In genomic region chr10:84224411-84225028, GRCh38 we compare ENCODE assay signal across 22 cellular contexts. TPM values are rescaled to one million over a fixed set of nuclear protein-coding genes. Genes with fewer than 3 reads are reported as not detected.
A peak's percentile ranks its signal among the peaks of the same experiment; 100 is the strongest.
DNase-seq lines count a peak whose midpoint lies in the region; ATAC-seq and TF ChIP-seq lines count a peak whose summit lies in the region.
"Had no signal": no experiment of that assay in that cellular context is flagged by ENCODE, and none has a peak within 500 bp of the region (broad histone marks: within the 10 kb centered on the region; RNA-seq: fewer than 3 reads in every experiment).

No MANE protein-coding gene starts in this region.

- POLR2A ChIA-PET in A673 (lab: Charles Lee; ENCODE audit: low non-redundant PET) (no interaction called here), HEK293 (lab: Yijun Ruan, JAX) (no interaction called here)
- POLR2A ChIA-PET in activated CD8-positive, alpha-beta T cell treated with anti-CD3 and anti-CD28 coated beads, Interleukin-2, amount 10 ng/mL, durations not matched to agents 7 days and 5 days (lab: Charles Lee): no interaction called here

- H3K9ac ChIP-seq in liver (ENCODE audit: low read depth in 1 of 2, low read length in 2 of 2): no peak overlapping the region

- H3K27ac ChIP-seq in A673 (ENCODE audit: low read depth, low read length, poor library complexity, severe bottlenecking): no peak overlapping the region
- H3K27ac ChIP-seq in HEK293 (ENCODE audit: extremely low read depth, low read depth, low read length): no peak overlapping the region
- H3K27ac ChIP-seq in liver (ENCODE audit: low read depth in 1 of 2, low read length in 2 of 2): no peak overlapping the region
- H3K27ac ChIP-seq: ovary had no signal

- ATAC-seq in activated CD8-positive, alpha-beta T cell treated with anti-CD3 and anti-CD28 coated beads, Interleukin-2, amount 10 ng/mL, durations not matched to agents 7 days and 5 days: no peak
- no peak for ATAC-seq in HG02623 (IDR thresholded peaks at IDR 0.05; ENCODE audit: unreplicated experiment)
- no peak for ATAC-seq in GM21576 (IDR thresholded peaks at IDR 0.05; ENCODE audit: unreplicated experiment)
- ATAC-seq: left colon had no signal

- H3K4me1 Mint-ChIP-seq in activated CD8-positive, alpha-beta T cell treated with anti-CD3 and anti-CD28 coated beads, Interleukin-2, amount 10 ng/mL, durations not matched to agents 7 days and 5 days (ENCODE audit: low read depth): no peaks in the 10 kb centered on the region
- H3K4me1 Mint-ChIP-seq: activated B cell treated with CpG ODN at 0.5 μM for 24 hours; central memory CD8-positive, alpha-beta T cell had no signal

- no TSS peak for BruUV-seq in A673 (replicated peaks; lab: Mats Ljungman, UMichigan)

- H3K27me3 ChIP-seq in A673 (replicated peaks; ENCODE audit: insufficient read depth, low read depth, low read length, poor library complexity): peaks cover 6% of the 10 kb centered on the region
- H3K27me3 ChIP-seq in liver (ENCODE audit: control insufficient read depth in 4 of 4, insufficient read depth in 4 of 4, low read length in 3 of 4): peaks cover 0 to 11% (median 3%) of the 10 kb centered on the region in 4 donors
- H3K27me3 ChIP-seq: ovary had no signal

- TF ChIP-seq RAD21 in liver (IDR thresholded peaks at IDR 0.05): no peak

- no peak overlapping the region for H3K27ac Mint-ChIP-seq in activated CD8-positive, alpha-beta T cell treated with anti-CD3 and anti-CD28 coated beads, Interleukin-2, amount 10 ng/mL, durations not matched to agents 7 days and 5 days
- H3K27ac Mint-ChIP-seq: activated B cell treated with CpG ODN at 0.5 μM for 24 hours; activated T-helper 2 cell treated with anti-CD3 and anti-CD28 coated beads, Interferon-gamma antibody, Interleukin-2, Interleukin-4, amounts not matched to agents 10 μg/mL and 5 μg/mL and 100 μg/mL, durations not matched to agents 14 hours and 24 hours and 36 hours; T-helper 1 cell treated with Interleukin-12 subunit alpha and Interleukin-12 subunit beta and Interleukin-4 antibody, amounts not matched to agents 30 μg/mL and 1 μg/mL, for 36 hours had no signal

- H3K4me3 Mint-ChIP-seq in activated CD8-positive, alpha-beta T cell treated with anti-CD3 and anti-CD28 coated beads, Interleukin-2, amount 10 ng/mL, durations not matched to agents 7 days and 5 days: no peak overlapping the region
- H3K4me3 Mint-ChIP-seq: activated B cell treated with CpG ODN at 0.5 μM for 24 hours; central memory CD8-positive, alpha-beta T cell; T-helper 1 cell treated with Interleukin-12 subunit alpha and Interleukin-12 subunit beta and Interleukin-4 antibody, amounts not matched to agents 30 μg/mL and 1 μg/mL, for 36 hours had no signal

- H3K4me3 ChIP-seq in A673 (ENCODE audit: low read depth, low read length, poor library complexity, severe bottlenecking) (no peak overlapping the region), HEK293 (ENCODE audit: low read depth, low read length) (no peak overlapping the region), liver (ENCODE audit: low read depth in 1 of 3, low read length in 3 of 3) (no peak overlapping the region)
- H3K4me3 ChIP-seq: ovary had no signal

- H3K9me3 Mint-ChIP-seq in activated CD8-positive, alpha-beta T cell treated with anti-CD3 and anti-CD28 coated beads, Interleukin-2, amount 10 ng/mL, durations not matched to agents 7 days and 5 days (ENCODE audit: insufficient read depth): peaks cover 2% of the 10 kb centered on the region

- intact Hi-C loops in A673 (cut with micrococcal nuclease; ENCODE audit: unreplicated experiment): no loop called here

- peaks cover 11% of the 10 kb centered on the region for H3K27me3 Mint-ChIP-seq in activated CD8-positive, alpha-beta T cell treated with anti-CD3 and anti-CD28 coated beads, Interleukin-2, amount 10 ng/mL, durations not matched to agents 7 days and 5 days (ENCODE audit: low read depth)

- H3K9me3 ChIP-seq in A673 (ENCODE audit: low read depth, low read length, poor library complexity, severe bottlenecking) (no peaks in the 10 kb centered on the region), HEK293 (ENCODE audit: control insufficient read depth, insufficient read depth, low read depth, low read length) (no peaks in the 10 kb centered on the region), liver (ENCODE audit: control insufficient read depth in 4 of 4, low read length in 3 of 4) (no peaks in the 10 kb centered on the region)
- H3K9me3 ChIP-seq: ovary had no signal

- TF ChIP-seq CTCF in A673 (conservative IDR thresholded peaks at IDR 0.05; ENCODE audit: low read depth, low read length) (no peak), HEK293 (tag by site-specific recombination; IDR thresholded peaks at IDR 0.05) (no peak), liver (IDR thresholded peaks at IDR 0.05; ENCODE audit: low read depth, low read length, missing input control) (no peak)

- DNase-seq in A673 (ENCODE audit: low spot score) (peak; percentile 21), HT-29 (ENCODE audit: low spot score) (no peak)
- DNase-seq in activated CD8-positive, alpha-beta T cell treated with anti-CD3 and anti-CD28 coated beads, Interleukin-2, amount 10 ng/mL, durations not matched to agents 7 days and 5 days: peak; percentile 27
- DNase-seq in activated effector memory CD4-positive, alpha-beta T cell treated with anti-CD3 and anti-CD28 coated beads, Interleukin-2, amount 50 U/mL, for 16 hours: no peak
- DNase-seq: activated B cell treated with CpG ODN at 0.5 μM for 24 hours; AML-193; amniotic stem cell; COR-L47; hypothalamus; left colon; NCI-H226; ovary; SHP77; stimulated activated CD4-positive, alpha-beta T cell treated with anti-CD3 and anti-CD28 coated beads, Interleukin-4, amount 100 ng/mL, for 1 hour had no signal

- no peaks in the 10 kb centered on the region for H3K36me3 ChIP-seq in A673 (ENCODE audit: insufficient read depth, low read length, poor library complexity, severe bottlenecking)
- H3K36me3 ChIP-seq in HEK293 (ENCODE audit: control insufficient read depth in 2 of 2, insufficient read depth in 1 of 2, low read length in 2 of 2): no peaks in the 10 kb centered on the region
- H3K36me3 ChIP-seq in liver (ENCODE audit: control insufficient read depth in 4 of 4, insufficient read depth in 3 of 4, low read depth in 1 of 4, low read length in 3 of 4): no peaks in the 10 kb centered on the region
- H3K36me3 ChIP-seq: ovary had no signal

- H3K36me3 Mint-ChIP-seq in activated CD8-positive, alpha-beta T cell treated with anti-CD3 and anti-CD28 coated beads, Interleukin-2, amount 10 ng/mL, durations not matched to agents 7 days and 5 days (ENCODE audit: low read depth): no peaks in the 10 kb centered on the region

- H3K4me1 ChIP-seq in A673 (ENCODE audit: insufficient read depth, low read length, poor library complexity, severe bottlenecking): no peaks in the 10 kb centered on the region
- no peaks in the 10 kb centered on the region for H3K4me1 ChIP-seq in HEK293 (ENCODE audit: control insufficient read depth, insufficient read depth, low read length)
- H3K4me1 ChIP-seq in liver (ENCODE audit: control insufficient read depth in 4 of 4, insufficient read depth in 4 of 4, low read length in 3 of 4): no peaks in the 10 kb centered on the region

- CTCF ChIA-PET in A673 (lab: Charles Lee): no interaction called here
- CTCF ChIA-PET in HEK293 (lab: Yijun Ruan, JAX): no interaction called here
- CTCF ChIA-PET in activated CD8-positive, alpha-beta T cell treated with anti-CD3 and anti-CD28 coated beads, Interleukin-2, amount 10 ng/mL, durations not matched to agents 7 days and 5 days (lab: Charles Lee): interaction anchor here (1.1 kb wide), 1 partner anchor 10 kb away, joined by 5 read pairs; no protein-coding TSS in a partner anchor

- 46% methylated on average over 6 of the region's 6 CpGs for WGBS in liver

RNA-seq across cellular contexts. Expression of gene LRIT2, which starts 0.8 kb away (rescaled TPM):
- total RNA-seq in A673 (2021) (not detected in 2 replicates), liver (not detected)
- total RNA-seq in activated CD8-positive, alpha-beta T cell treated with anti-CD3 and anti-CD28 coated beads, Interleukin-2, amount 10 ng/mL, durations not matched to agents 7 days and 5 days: not detected
- polyA plus RNA-seq in liver: not detected
- total RNA-seq in HT-29 (2014; rRNA removed; shearing (Covaris generic)): not detected in 2 replicates
- total RNA-seq: activated B cell treated with CpG ODN at 0.5 μM for 24 hours; activated T-helper 2 cell treated with anti-CD3 and anti-CD28 coated beads, Interferon-gamma antibody, Interleukin-2, Interleukin-4, amounts not matched to agents 10 μg/mL and 5 μg/mL and 100 μg/mL, durations not matched to agents 14 hours and 24 hours and 36 hours; G401; left colon; ovary had no signal
- polyA plus RNA-seq: ovary had no signal

RNA-seq across cellular contexts. Expression of gene LRIT1, which starts 16.8 kb away (rescaled TPM):
- total RNA-seq in A673 (2021) (not detected in 2 replicates), liver (not detected)
- total RNA-seq in activated CD8-positive, alpha-beta T cell treated with anti-CD3 and anti-CD28 coated beads, Interleukin-2, amount 10 ng/mL, durations not matched to agents 7 days and 5 days: not detected
- polyA plus RNA-seq in liver: not detected
- total RNA-seq in HT-29 (2014; rRNA removed; shearing (Covaris generic)): not detected in 2 replicates
- total RNA-seq: activated B cell treated with CpG ODN at 0.5 μM for 24 hours; activated T-helper 2 cell treated with anti-CD3 and anti-CD28 coated beads, Interferon-gamma antibody, Interleukin-2, Interleukin-4, amounts not matched to agents 10 μg/mL and 5 μg/mL and 100 μg/mL, durations not matched to agents 14 hours and 24 hours and 36 hours; G401; left colon; ovary had no signal
- polyA plus RNA-seq: ovary had no signal

RNA-seq across cellular contexts. Expression of gene RGR, which starts 20.3 kb away (rescaled TPM):
- not detected in 2 replicates for total RNA-seq in A673 (2021)
- not detected for total RNA-seq in activated CD8-positive, alpha-beta T cell treated with anti-CD3 and anti-CD28 coated beads, Interleukin-2, amount 10 ng/mL, durations not matched to agents 7 days and 5 days
- total RNA-seq in liver: not detected
- not detected for polyA plus RNA-seq in liver
- total RNA-seq in HT-29 (2014; rRNA removed; shearing (Covaris generic)): not detected in 2 replicates
- total RNA-seq: activated B cell treated with CpG ODN at 0.5 μM for 24 hours; activated T-helper 2 cell treated with anti-CD3 and anti-CD28 coated beads, Interferon-gamma antibody, Interleukin-2, Interleukin-4, amounts not matched to agents 10 μg/mL and 5 μg/mL and 100 μg/mL, durations not matched to agents 14 hours and 24 hours and 36 hours; G401; ovary had no signal
- polyA plus RNA-seq: ovary had no signal

RNA-seq across cellular contexts. Expression of gene CDHR1, which starts 30.2 kb away (rescaled TPM):
- 0.20 TPM in 1 of 2 replicates, not detected in the other for total RNA-seq in A673 (2021)
- total RNA-seq in activated CD8-positive, alpha-beta T cell treated with anti-CD3 and anti-CD28 coated beads, Interleukin-2, amount 10 ng/mL, durations not matched to agents 7 days and 5 days: under 1 TPM; 0.26 to 0.29 TPM
- total RNA-seq in liver: under 1 TPM; 0.17 to 0.51 TPM
- under 1 TPM; 0.07 to 0.10 TPM for polyA plus RNA-seq in liver
- not detected in 2 replicates for total RNA-seq in HT-29 (2014; rRNA removed; shearing (Covaris generic))
- total RNA-seq: G401 had no signal

RNA-seq across cellular contexts. Expression of gene GPR15LG, which starts 50.9 kb away (rescaled TPM):
- total RNA-seq in A673 (2021) (not detected in 2 replicates), liver (not detected)
- not detected for total RNA-seq in activated CD8-positive, alpha-beta T cell treated with anti-CD3 and anti-CD28 coated beads, Interleukin-2, amount 10 ng/mL, durations not matched to agents 7 days and 5 days
- not detected for polyA plus RNA-seq in liver
- total RNA-seq in HT-29 (2014; rRNA removed; shearing (Covaris generic)): not detected in 2 replicates
- total RNA-seq: activated B cell treated with CpG ODN at 0.5 μM for 24 hours; activated T-helper 2 cell treated with anti-CD3 and anti-CD28 coated beads, Interferon-gamma antibody, Interleukin-2, Interleukin-4, amounts not matched to agents 10 μg/mL and 5 μg/mL and 100 μg/mL, durations not matched to agents 14 hours and 24 hours and 36 hours; G401 had no signal
- polyA plus RNA-seq: ovary had no signal

Comparison
In these comparisons a context has a peak if more than half of its experiments do, and no peak if none do; other contexts are left out.
1. DNase-seq: peak in A673 (single experiment) and activated CD8-positive, alpha-beta T cell treated with anti-CD3 and anti-CD28 coated beads, Interleukin-2, amount 10 ng/mL, durations not matched to agents 7 days and 5 days (single experiment); none in activated effector memory CD4-positive, alpha-beta T cell treated with anti-CD3 and anti-CD28 coated beads, Interleukin-2, amount 50 U/mL, for 16 hours (single experiment) and HT-29 (single experiment).